In genomic region chr10:69789164-69789576, GRCh38 we compare ENCODE assay signal across 1 cellular context.
TF ChIP-seq lines count a peak whose summit lies in the region.

No MANE protein-coding gene starts in this region.

TF ChIP-seq in IMR-90, 13 proteins besides CTCF, POLR2A, EP300 and RAD21 (continued from another document):
- no peak for TF ChIP-seq USF2 (IDR thresholded peaks at IDR 0.05; ENCODE audit: low read depth, low read length)
TF ChIP-seq in IMR-90: peak in this region for 1.
